In the genomic region with DNA sequence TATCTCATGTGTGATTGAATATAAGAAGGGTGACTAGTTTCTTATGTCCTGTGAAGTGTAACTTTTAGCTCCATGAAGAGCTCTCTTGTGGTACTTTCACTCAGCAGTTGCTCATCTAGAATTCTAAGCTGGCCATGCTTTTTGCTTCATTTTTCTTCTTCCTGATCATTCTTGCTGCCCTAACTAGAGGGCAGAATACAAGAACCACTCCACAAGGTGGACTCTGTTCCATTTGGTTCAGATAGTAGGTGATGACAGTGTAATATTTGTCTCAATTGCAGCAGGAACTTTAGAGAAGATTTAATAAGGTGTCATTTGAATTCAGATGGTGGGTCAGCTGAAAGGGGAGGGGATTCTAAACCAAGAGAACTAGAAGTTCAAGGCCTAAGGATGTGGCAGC, we compare ENCODE assay signal across 18 cellular contexts.
"Had no signal": no experiment of that assay in that cellular context is flagged by ENCODE, and none has a peak within 500 bp of the region (broad histone marks: within the 10 kb centered on the region; RNA-seq: fewer than 3 reads in every experiment).

No MANE protein-coding gene starts in this region.

- DNase-seq: activated CD4-positive, alpha-beta T cell treated with anti-CD3 and anti-CD28 coated beads for 48 hours; activated effector memory CD4-positive, alpha-beta T cell treated with Interleukin-2 at 50 U/mL for 16 hours; anterior cingulate cortex; foreskin melanocyte; heart left ventricle; naive B cell; occipital lobe; SK-N-SH; stimulated activated CD4-positive, alpha-beta T cell treated with anti-CD3 and anti-CD28 coated beads, Interleukin-12 subunit alpha, Interleukin-12 subunit beta, amount 100 ng/mL, for 4 hours; stimulated activated CD4-positive, alpha-beta T cell treated with anti-CD3 and anti-CD28 coated beads, Interleukin-2, amount 100 ng/mL, for 48 hours; stimulated activated naive CD8-positive, alpha-beta T cell treated with anti-CD3 and anti-CD28 coated beads, Interleukin-15, amount 100 ng/mL, for 72 hours; T-helper 1 cell; WERI-Rb-1 had no signal

- ATAC-seq: heart left ventricle; sciatic nerve; stimulated activated naive CD8-positive, alpha-beta T cell treated with anti-CD3 and anti-CD28 coated beads, Interleukin-15, amount 100 ng/mL, for 72 hours had no signal

- H3K9me3 ChIP-seq: heart left ventricle, prostate gland, SK-N-SH, vagina had no signal

- H3K27me3 Mint-ChIP-seq: activated naive CD4-positive, alpha-beta T cell treated with anti-CD3 and anti-CD28 coated beads, Interleukin-2, amount 50 U/mL, for 24 hours; naive B cell; stimulated activated naive CD8-positive, alpha-beta T cell treated with anti-CD3 and anti-CD28 coated beads, Interleukin-15, amount 100 ng/mL, for 72 hours had no signal

- H3K4me2 ChIP-seq: SK-N-SH had no signal

- H3K4me3 Mint-ChIP-seq: activated naive CD4-positive, alpha-beta T cell treated with anti-CD3 and anti-CD28 coated beads, Interleukin-2, amount 50 U/mL, for 24 hours; stimulated activated naive CD8-positive, alpha-beta T cell treated with anti-CD3 and anti-CD28 coated beads, Interleukin-15, amount 100 ng/mL, for 72 hours had no signal

- H3K36me3 ChIP-seq: prostate gland had no signal

- H3K27ac Mint-ChIP-seq: activated naive CD4-positive, alpha-beta T cell treated with anti-CD3 and anti-CD28 coated beads, Interleukin-2, amount 50 U/mL, for 24 hours had no signal

- H3K27ac ChIP-seq: heart left ventricle, prostate gland, vagina, WERI-Rb-1 had no signal

- FAIRE-seq: keratinocyte had no signal

- H3K4me1 ChIP-seq: prostate gland had no signal

- H3K4me3 ChIP-seq: heart left ventricle, prostate gland, vagina had no signal

- H3K9ac ChIP-seq: SK-N-SH had no signal

- H3K27me3 ChIP-seq: heart left ventricle, vagina had no signal

- H3K9me3 Mint-ChIP-seq: activated naive CD4-positive, alpha-beta T cell treated with anti-CD3 and anti-CD28 coated beads, Interleukin-2, amount 50 U/mL, for 24 hours; naive B cell; stimulated activated naive CD8-positive, alpha-beta T cell treated with anti-CD3 and anti-CD28 coated beads, Interleukin-15, amount 100 ng/mL, for 72 hours had no signal
